8 cellular contexts compared by ENCODE assay signal in the genomic region with DNA sequence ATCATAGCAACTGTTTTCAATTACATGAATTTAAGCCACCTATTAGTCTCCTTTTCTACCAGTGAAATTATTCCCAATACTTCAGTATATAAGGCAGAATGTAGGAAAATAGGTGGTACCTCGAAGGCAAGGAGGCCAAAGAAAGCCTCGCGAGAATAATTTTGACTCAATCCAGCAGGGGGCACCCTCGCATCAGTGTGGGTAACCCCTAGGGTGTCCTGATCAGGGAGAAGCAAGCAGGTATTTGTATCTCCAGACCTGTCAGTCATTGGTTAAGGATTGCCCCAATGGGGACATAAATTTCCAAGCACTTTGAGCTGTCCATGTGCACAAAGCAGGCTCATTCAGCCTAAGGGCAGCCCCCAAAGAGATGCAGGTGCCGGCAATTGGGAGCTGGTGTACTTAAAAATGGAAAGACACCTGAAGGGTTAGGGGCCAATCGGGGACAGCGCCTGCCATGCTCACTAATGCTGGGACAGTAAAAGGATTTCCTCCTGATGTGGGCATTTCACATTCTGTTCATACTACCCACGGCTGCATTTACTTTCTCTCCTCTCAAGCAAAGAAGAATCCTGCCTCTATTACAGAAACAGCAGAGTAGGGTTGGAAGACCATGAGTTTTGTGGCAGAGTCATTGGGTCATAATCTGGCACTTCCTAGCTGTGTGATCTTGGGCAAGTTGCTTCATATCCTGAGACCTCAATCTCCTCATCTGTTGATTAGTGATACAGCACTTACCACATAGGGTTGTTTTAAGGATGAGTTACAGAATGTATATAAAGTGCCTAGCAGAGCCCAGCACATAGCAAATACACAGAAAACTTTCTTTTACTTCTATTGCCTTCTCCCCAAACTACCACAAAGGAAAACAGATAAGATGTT.
A peak's percentile ranks its signal among the peaks of the same experiment; 100 is the strongest.
DNase-seq lines count a peak whose midpoint lies in the region; ATAC-seq lines count a peak whose summit lies in the region.

No MANE protein-coding gene starts in this region.

- H3K27ac Mint-ChIP-seq in activated T-cell treated with anti-CD3 and anti-CD28 coated beads, Interleukin-2, amount 50 U/mL, for 24 hours = no peak overlapping the region

- peaks cover 2% of the 10 kb centered on the region for H3K4me1 Mint-ChIP-seq in activated T-cell treated with anti-CD3 and anti-CD28 coated beads, Interleukin-2, amount 50 U/mL, for 24 hours (ENCODE audit: low read depth)

- no peaks in the 10 kb centered on the region for H3K27me3 Mint-ChIP-seq in activated T-cell treated with anti-CD3 and anti-CD28 coated beads, Interleukin-2, amount 50 U/mL, for 24 hours

- intact Hi-C loops in head of caudate nucleus (cut with DNase I) = no loop called here

- peak; percentile 50 for ATAC-seq in GM18868 (IDR thresholded peaks at IDR 0.05; ENCODE audit: unreplicated experiment)
- no peak for ATAC-seq in GM21576 (IDR thresholded peaks at IDR 0.05; ENCODE audit: unreplicated experiment)
- no peak for ATAC-seq in HG03045 (IDR thresholded peaks at IDR 0.05; ENCODE audit: unreplicated experiment)

- H3K36me3 Mint-ChIP-seq in activated T-cell treated with anti-CD3 and anti-CD28 coated beads, Interleukin-2, amount 50 U/mL, for 24 hours (ENCODE audit: low read depth) = no peaks in the 10 kb centered on the region

- DNase-seq in Ammon's horn (ENCODE audit: low spot score) = peak; percentile 16
- DNase-seq in NCI-H460 (ENCODE audit: extremely low read depth, low read depth) = peak; percentile 28
- DNase-seq in activated T-cell treated with anti-CD3 and anti-CD28 coated beads, Interleukin-2, amount 50 U/mL, for 24 hours = peak; percentile 81
- DNase-seq in head of caudate nucleus = peak in 32 of 42 donors; percentile 3 to 74 (median 34)
- peak; percentile 80 for DNase-seq in stimulated activated CD4-positive, alpha-beta T cell treated with anti-CD3 and anti-CD28 coated beads, Interleukin-4, amount 100 ng/mL, for 24 hours

- no peaks in the 10 kb centered on the region for H3K9me3 Mint-ChIP-seq in activated T-cell treated with anti-CD3 and anti-CD28 coated beads, Interleukin-2, amount 50 U/mL, for 24 hours

- H3K4me3 Mint-ChIP-seq in activated T-cell treated with anti-CD3 and anti-CD28 coated beads, Interleukin-2, amount 50 U/mL, for 24 hours = no peak overlapping the region

Comparison
In these comparisons a context has a peak if more than half of its experiments do, and no peak if none do; other contexts are left out.
1. DNase-seq: peak in every context shown above with its lines; median percentile 81 in activated T-cell treated with anti-CD3 and anti-CD28 coated beads, Interleukin-2, amount 50 U/mL, for 24 hours; 80 in stimulated activated CD4-positive, alpha-beta T cell treated with anti-CD3 and anti-CD28 coated beads, Interleukin-4, amount 100 ng/mL, for 24 hours; 34 in head of caudate nucleus; 28 in NCI-H460; 16 in Ammon's horn.